ENCODE assay signal across 10 cellular contexts in the genomic region with DNA sequence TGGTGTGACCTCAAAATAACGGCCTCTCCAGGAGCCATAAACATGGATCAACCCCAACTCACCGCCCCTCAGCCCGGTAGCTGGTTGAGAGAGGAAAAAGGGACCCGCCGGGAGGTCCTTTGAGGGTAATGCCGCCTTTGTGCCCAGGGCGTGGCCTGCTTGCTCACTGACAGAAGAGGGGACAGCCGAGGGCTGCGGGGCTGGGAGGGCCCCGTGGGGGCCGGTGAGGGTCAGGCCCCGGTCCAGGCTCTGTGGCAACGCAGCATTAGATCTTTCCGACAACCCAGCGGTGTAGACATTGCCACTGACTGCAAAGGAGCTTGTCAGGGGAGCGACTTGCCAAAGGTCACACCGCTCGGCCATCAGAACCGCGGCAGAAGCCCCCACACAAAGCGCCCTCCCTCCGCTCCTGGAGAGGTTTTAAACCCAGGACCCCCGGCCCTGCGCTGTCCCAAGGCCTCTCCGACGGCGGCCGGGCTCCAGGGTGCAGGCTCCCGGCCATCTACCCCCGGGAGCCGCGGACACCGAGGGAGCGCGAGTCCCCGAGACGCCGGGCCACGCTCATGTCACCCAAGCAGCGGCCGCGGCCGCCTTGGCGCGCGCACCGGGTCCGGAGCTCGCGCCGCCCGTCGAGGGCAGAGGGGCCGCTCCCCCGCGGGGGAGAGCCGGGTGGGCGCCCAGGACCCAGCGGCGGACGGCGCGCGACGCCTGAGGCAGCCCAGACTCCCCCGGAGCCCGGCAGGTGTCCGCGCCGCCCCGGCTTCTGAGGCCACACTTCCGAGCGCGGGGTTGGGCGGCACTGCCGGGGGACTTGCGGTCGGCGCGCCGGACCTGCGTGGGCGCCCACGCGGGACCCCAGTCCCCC. TPM values are rescaled to one million over a fixed set of nuclear protein-coding genes. Genes with fewer than 3 reads are reported as not detected.
DNase-seq lines count a peak whose midpoint lies in the region; ATAC-seq, FAIRE-seq and TF ChIP-seq lines count a peak whose summit lies in the region.
"Had no signal": no experiment of that assay in that cellular context is flagged by ENCODE, and none has a peak within 500 bp of the region (broad histone marks: within the 10 kb centered on the region; RNA-seq: fewer than 3 reads in every experiment).

No MANE protein-coding gene starts in this region.

- H3K27ac ChIP-seq in gastroesophageal sphincter: peak overlapping the region in 2 of 4 donors; percentile 26 to 37

- DNase-seq in D721Med (ENCODE audit: insufficient read length, low spot score) (peak; percentile 10), NT2/D1 (ENCODE audit: low read depth, low spot score) (no peak), progenitor cell of endocrine pancreas (ENCODE audit: low spot score, unreplicated experiment) (no peak), NCI-H446 (lab: John Stamatoyannopoulos, UW) (no peak), KBM-7 (no peak), OCI-M1 (lab: John Stamatoyannopoulos, UW) (no peak)
- DNase-seq: GDM1 had no signal

- H3K27ac Mint-ChIP-seq in progenitor cell of endocrine pancreas: no peak overlapping the region

- 30% methylated on average over 2 of the region's 85 CpGs; no CpG with 5 or more reads in 1 of the 2 donors for WGBS in gastroesophageal sphincter (ENCODE audit: low coverage in 1 of 2), 2 donors

- no peaks in the 10 kb centered on the region for H3K4me1 ChIP-seq in NT2/D1 (ENCODE audit: insufficient read depth, insufficient read length)
- H3K4me1 ChIP-seq in gastroesophageal sphincter: peaks cover 0 to 16% (median 0%) of the 10 kb centered on the region in 3 donors

- H3K36me3 ChIP-seq in NT2/D1 (ENCODE audit: insufficient read depth, insufficient read length, low read length) (no peaks in the 10 kb centered on the region), gastroesophageal sphincter (no peaks in the 10 kb centered on the region)

- H3K4me3 ChIP-seq in NT2/D1 (ENCODE audit: insufficient read length, low read depth) (peak overlapping the region; percentile 45), gastroesophageal sphincter (peak overlapping the region; percentile 0 to 52)

- peak overlapping the region; percentile 68 for H3K9ac ChIP-seq in NT2/D1 (ENCODE audit: insufficient read length, low read depth)

- H3K4me1 Mint-ChIP-seq in progenitor cell of endocrine pancreas (ENCODE audit: low read depth): no peaks in the 10 kb centered on the region

- peaks cover 57% of the 10 kb centered on the region for H3K27me3 Mint-ChIP-seq in progenitor cell of endocrine pancreas

- ATAC-seq in gastroesophageal sphincter (no peak), HG03159 (IDR thresholded peaks at IDR 0.05; ENCODE audit: unreplicated experiment) (no peak)

- no peaks in the 10 kb centered on the region; the same call in 1 of the 2 replicates for H3K9me3 ChIP-seq in NT2/D1 (ENCODE audit: insufficient read depth, low read length)
- H3K9me3 ChIP-seq in gastroesophageal sphincter: no peaks in the 10 kb centered on the region

- H3K36me3 Mint-ChIP-seq in progenitor cell of endocrine pancreas (ENCODE audit: insufficient read depth): no peaks in the 10 kb centered on the region

- no peaks in the 10 kb centered on the region for H3K9me3 Mint-ChIP-seq in progenitor cell of endocrine pancreas (ENCODE audit: low read depth)

- H3K27me3 ChIP-seq in NT2/D1 (ENCODE audit: insufficient read depth, insufficient read length): peaks cover 28% of the 10 kb centered on the region
- peaks cover 37% of the 10 kb centered on the region for H3K27me3 ChIP-seq in gastroesophageal sphincter

- no peak for TF ChIP-seq EP300 in gastroesophageal sphincter (IDR thresholded peaks at IDR 0.05)

- no peak for TF ChIP-seq POLR2A in gastroesophageal sphincter (IDR thresholded peaks at IDR 0.05)

- in situ Hi-C loops in KBM-7 (cut with MboI; ENCODE audit: low pct_unique_long_range_greater_than_20kb, low sequenced_read_pairs): no loop called here

- FAIRE-seq in D721Med (lab: Jason Lieb, UNC): no peak
- FAIRE-seq: HTR-8/SVneo had no signal

- H3K4me3 Mint-ChIP-seq in progenitor cell of endocrine pancreas (ENCODE audit: low read depth): peak overlapping the region; percentile 53

- TF ChIP-seq CTCF in D721Med (IDR thresholded peaks at IDR 0.05; ENCODE audit: insufficient read depth, missing control alignments) (no peak), gastroesophageal sphincter (IDR thresholded peaks at IDR 0.05) (no peak), progenitor cell of endocrine pancreas (IDR thresholded peaks at IDR 0.05; ENCODE audit: unreplicated experiment) (no peak)

RNA-seq across cellular contexts. Expression of a gene that starts 1.0 kb away (rescaled TPM):
- total RNA-seq in gastroesophageal sphincter (10 to 100 TPM; 12.8 to 23.2 (median 18.4) TPM), progenitor cell of endocrine pancreas (1.8 and 3.6 TPM in 2 replicates)
